Comparison of ENCODE assay signal across 32 cellular contexts in the genomic region with DNA sequence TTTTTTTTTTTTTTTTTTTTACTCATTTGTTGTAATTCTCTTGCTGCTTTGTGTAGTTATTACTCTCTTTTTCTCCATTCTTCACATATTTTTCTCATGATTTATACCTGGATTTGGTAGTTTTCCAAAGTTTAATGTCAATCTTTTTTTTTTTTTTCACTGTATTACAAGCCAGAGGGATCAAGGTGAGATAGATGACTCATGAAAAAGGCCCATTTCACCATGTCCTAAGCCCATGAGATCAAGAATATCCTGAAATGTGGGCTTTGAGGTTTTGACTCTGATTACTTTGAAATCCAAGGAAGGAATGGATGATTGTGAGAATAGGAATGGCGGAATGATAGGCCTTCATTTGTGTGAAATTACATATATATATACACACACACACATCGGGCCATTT. TPM values are rescaled to one million over a fixed set of nuclear protein-coding genes. Genes with fewer than 3 reads are reported as not detected.
DNase-seq lines count a peak whose midpoint lies in the region; ATAC-seq, FAIRE-seq and TF ChIP-seq lines count a peak whose summit lies in the region.
"Had no signal": no experiment of that assay in that cellular context is flagged by ENCODE, and none has a peak within 500 bp of the region (broad histone marks: within the 10 kb centered on the region; RNA-seq: fewer than 3 reads in every experiment).

No MANE protein-coding gene starts in this region.

- H3K79me1 ChIP-seq in H9 (ENCODE audit: insufficient read depth, low read depth, low read length, poor library complexity, severe bottlenecking): no peaks in the 10 kb centered on the region

- H3K4me3 Mint-ChIP-seq in H9: no peak overlapping the region
- H3K4me3 Mint-ChIP-seq: activated CD4-positive, alpha-beta memory T cell treated with anti-CD3 and anti-CD28 coated beads for 36 hours; activated naive CD8-positive, alpha-beta T cell treated with anti-CD3 and anti-CD28 coated beads for 36 hours; naive B cell; stimulated activated memory B cell treated with anti-CD40 and anti-IgM and Interleukin-4, amounts not matched to agents 10 μg/mL and 1 μg/mL and 100 μg/mL, for 72 hours had no signal

- H2BK12ac ChIP-seq in H9 (ENCODE audit: insufficient read length, low read depth, low read length): peak overlapping the region; percentile 70

- H3K9ac ChIP-seq in H9 (ENCODE audit: extremely low read depth, insufficient read length, low read length) (no peak overlapping the region), K562 (ENCODE audit: insufficient read depth in 1 of 2, low read depth in 2 of 2, low read length in 2 of 2) (no peak overlapping the region)

- POLR2A ChIA-PET in K562 (lab: Yijun Ruan, JAX): no interaction called here

- H3K4ac ChIP-seq in H9 (ENCODE audit: low read depth, low read length): no peak overlapping the region

- peak overlapping the region in 1 of 3 experiments; percentile 74; a peak in 1 of 7 replicates for H3K27ac Mint-ChIP-seq in H9
- H3K27ac Mint-ChIP-seq: activated CD4-positive, alpha-beta memory T cell treated with anti-CD3 and anti-CD28 coated beads for 36 hours; activated naive CD8-positive, alpha-beta T cell treated with anti-CD3 and anti-CD28 coated beads for 36 hours; stimulated activated memory B cell treated with anti-CD40 and anti-IgM and Interleukin-4, amounts not matched to agents 10 μg/mL and 1 μg/mL and 100 μg/mL, for 72 hours had no signal

- H3K36me3 ChIP-seq in K562 (ENCODE audit: control insufficient read depth, insufficient read depth, low read length) (peaks cover 37% of the 10 kb centered on the region), mucosa of descending colon (ENCODE audit: low read depth) (no peaks in the 10 kb centered on the region), testis (ENCODE audit: low read depth, missing control alignments) (no peaks in the 10 kb centered on the region)
- H3K36me3 ChIP-seq: prostate gland had no signal

- no peak overlapping the region for H2BK120ac ChIP-seq in H9 (ENCODE audit: low read depth, low read length, poor library complexity, severe bottlenecking)

- no peak for FAIRE-seq in K562 (lab: Jason Lieb, UNC)
- FAIRE-seq: astrocyte, GM18507 had no signal

- BruUV-seq in K562 (replicated peaks; lab: Mats Ljungman, UMichigan): no TSS peak

- H3K4me1 Mint-ChIP-seq in H9: no peaks in the 10 kb centered on the region

- CTCF ChIA-PET in K562 (lab: Yijun Ruan, JAX; ENCODE audit: low intra/inter-chr PET ratio): no interaction called here

- H3K36me3 Mint-ChIP-seq in H9 (ENCODE audit: insufficient read depth in 1 of 3, low read depth in 3 of 3): peaks cover 0 to 12% (median 12%) of the 10 kb centered on the region in 3 experiments; a peak in 4 of 7 replicates

- H4K20me1 ChIP-seq in H9 (ENCODE audit: control insufficient read depth, insufficient read depth, insufficient read length): no peaks in the 10 kb centered on the region
- H4K20me1 ChIP-seq in K562 (replicated peaks; ENCODE audit: control insufficient read depth, insufficient read depth, low read length): no peaks in the 10 kb centered on the region

- H3K9me3 ChIP-seq in H9 (ENCODE audit: control insufficient read depth, low read depth, low read length): no peaks in the 10 kb centered on the region
- H3K9me3 ChIP-seq in K562 (replicated peaks; ENCODE audit: control insufficient read depth, insufficient read depth, low read depth, low read length): no peaks in the 10 kb centered on the region
- no peaks in the 10 kb centered on the region for H3K9me3 ChIP-seq in mucosa of descending colon
- no peaks in the 10 kb centered on the region for H3K9me3 ChIP-seq in testis
- H3K9me3 ChIP-seq: gastroesophageal sphincter, left lung, neutrophil, prostate gland, sigmoid colon, suprapubic skin, vagina had no signal

- H3K9me3 Mint-ChIP-seq in H9: no peaks in the 10 kb centered on the region
- H3K9me3 Mint-ChIP-seq: activated CD4-positive, alpha-beta memory T cell treated with anti-CD3 and anti-CD28 coated beads for 36 hours; activated naive CD8-positive, alpha-beta T cell treated with anti-CD3 and anti-CD28 coated beads for 36 hours; naive B cell; stimulated activated memory B cell treated with anti-CD40 and anti-IgM and Interleukin-4, amounts not matched to agents 10 μg/mL and 1 μg/mL and 100 μg/mL, for 72 hours had no signal

- ATAC-seq in K562 (no peak), mucosa of descending colon (no peak), HG03565 (IDR thresholded peaks at IDR 0.05; ENCODE audit: unreplicated experiment) (no peak)
- ATAC-seq: gastroesophageal sphincter; left lung; stimulated activated memory B cell treated with anti-CD40 and anti-IgM and Interleukin-4, amounts not matched to agents 10 μg/mL and 1 μg/mL and 100 μg/mL, for 72 hours had no signal

- no peak overlapping the region for H4K91ac ChIP-seq in H9 (ENCODE audit: insufficient read length, low read depth, low read length)

- H3K9me1 ChIP-seq in K562 (ENCODE audit: control insufficient read depth, insufficient read depth, low read length): no peaks in the 10 kb centered on the region

- no peak overlapping the region for H4K5ac ChIP-seq in H9 (ENCODE audit: insufficient read length, low read depth, low read length)

- no peak for TF ChIP-seq POLR2A in K562 (conservative IDR thresholded peaks at IDR 0.05)
- TF ChIP-seq POLR2A in testis (IDR thresholded peaks at IDR 0.05): no peak

- H2BK20ac ChIP-seq in H9 (ENCODE audit: low read depth, low read length, poor library complexity, severe bottlenecking): no peak overlapping the region

- no peak overlapping the region for H3K56ac ChIP-seq in H9 (ENCODE audit: insufficient read length, low read depth, low read length)

- TF ChIP-seq CTCF in H9 (conservative IDR thresholded peaks at IDR 0.05): no peak
- TF ChIP-seq CTCF in K562 (IDR thresholded peaks at IDR 0.05 in 2 of 3, conservative IDR thresholded peaks at IDR 0.05 in 1 of 3; ENCODE audit: insufficient read depth in 2 of 3, low read depth in 1 of 3, low read length in 3 of 3): no peak
- no peak for TF ChIP-seq CTCF in mucosa of descending colon (IDR thresholded peaks at IDR 0.05)
- no peak for TF ChIP-seq CTCF in testis (IDR thresholded peaks at IDR 0.05)

- H3K18ac ChIP-seq in H9 (ENCODE audit: insufficient read length, low read depth, low read length): no peak overlapping the region

- no peak overlapping the region for H2BK15ac ChIP-seq in H9 (ENCODE audit: low read depth, low read length)

- H4K8ac ChIP-seq in H9 (replicated peaks; ENCODE audit: insufficient read length, low read depth, low read length): no peak overlapping the region

- in situ Hi-C loops in K562 (cut with MboI): loop anchor here (10.0 kb wide), 1 partner anchor 566 kb away; a partner anchor contains a TSS

- H3K79me2 ChIP-seq in H9 (ENCODE audit: insufficient read depth, low read length) (no peaks in the 10 kb centered on the region), K562 (ENCODE audit: control insufficient read depth, insufficient read depth, low read length) (no peaks in the 10 kb centered on the region)

- TF ChIP-seq RAD21 in Ishikawa (IDR thresholded peaks at IDR 0.05; ENCODE audit: low read depth) (no peak), K562 (CRISPR knock-in tag; conservative IDR thresholded peaks at IDR 0.05 in 1 of 2, IDR thresholded peaks at IDR 0.05 in 1 of 2) (no peak)

- H3K27me3 ChIP-seq in H9 (ENCODE audit: insufficient read depth, low read length) (no peaks in the 10 kb centered on the region), K562 (ENCODE audit: control insufficient read depth in 2 of 2, insufficient read depth in 2 of 2, low read length in 2 of 2) (no peaks in the 10 kb centered on the region), testis (no peaks in the 10 kb centered on the region)
- H3K27me3 ChIP-seq: gastroesophageal sphincter, hepatocyte, left lung, neutrophil, sigmoid colon, suprapubic skin, vagina had no signal

- no peak overlapping the region for H3K4me3 ChIP-seq in K562
- no peak overlapping the region for H3K4me3 ChIP-seq in mucosa of descending colon
- no peak overlapping the region for H3K4me3 ChIP-seq in testis
- H3K4me3 ChIP-seq: gastroesophageal sphincter, hepatocyte, left lung, prostate gland, sigmoid colon, suprapubic skin, vagina had no signal

- no peak overlapping the region for H3T11ph ChIP-seq in H9 (ENCODE audit: low read length)

- no peak overlapping the region for H3K4me2 ChIP-seq in H9 (ENCODE audit: insufficient read depth, insufficient read length, low read length)
- H3K4me2 ChIP-seq in K562 (ENCODE audit: insufficient read depth, low read length): no peak overlapping the region
- H3K4me2 ChIP-seq: hepatocyte had no signal

- no peak overlapping the region for H3K14ac ChIP-seq in H9 (ENCODE audit: insufficient read depth, low read length)

- H3K4me1 ChIP-seq in H9 (ENCODE audit: insufficient read depth, low read length): no peaks in the 10 kb centered on the region
- peaks cover 0 to 5% of the 10 kb centered on the region in 2 experiments; a peak in 2 of 5 replicates for H3K4me1 ChIP-seq in K562 (replicated peaks in 1 of 2; ENCODE audit: control insufficient read depth in 2 of 2, insufficient read depth in 2 of 2, low read length in 2 of 2)
- H3K4me1 ChIP-seq in mucosa of descending colon (ENCODE audit: low read depth): no peaks in the 10 kb centered on the region
- no peaks in the 10 kb centered on the region for H3K4me1 ChIP-seq in testis
- H3K4me1 ChIP-seq: left lung, prostate gland, sigmoid colon, suprapubic skin had no signal

- H2AFZ ChIP-seq in H9 (ENCODE audit: low read length): no peak overlapping the region
- no peak overlapping the region for H2AFZ ChIP-seq in K562 (ENCODE audit: low read depth, low read length)
- H2AFZ ChIP-seq: hepatocyte had no signal

- no peak overlapping the region for H3K23ac ChIP-seq in H9 (ENCODE audit: insufficient read length, low read depth, low read length)

- no peaks in the 10 kb centered on the region for H3K23me2 ChIP-seq in H9 (ENCODE audit: insufficient read length, low read depth, low read length, poor library complexity, severe bottlenecking)

- H3K27ac ChIP-seq in H9 (ENCODE audit: insufficient read length, low read depth, low read length) (no peak overlapping the region), K562 (ENCODE audit: extremely low read depth, low read depth, low read length) (no peak overlapping the region), testis (no peak overlapping the region)
- H3K27ac ChIP-seq: C4-2B, gastroesophageal sphincter, hepatocyte, left lung, neutrophil, prostate gland, sigmoid colon, suprapubic skin, vagina had no signal

- H2BK5ac ChIP-seq in H9 (ENCODE audit: insufficient read length, low read length): no peak overlapping the region

- no peaks in the 10 kb centered on the region for H3K27me3 Mint-ChIP-seq in H9 (ENCODE audit: low read depth)
- H3K27me3 Mint-ChIP-seq: activated CD4-positive, alpha-beta memory T cell treated with anti-CD3 and anti-CD28 coated beads for 36 hours; activated naive CD8-positive, alpha-beta T cell treated with anti-CD3 and anti-CD28 coated beads for 36 hours; naive B cell; stimulated activated memory B cell treated with anti-CD40 and anti-IgM and Interleukin-4, amounts not matched to agents 10 μg/mL and 1 μg/mL and 100 μg/mL, for 72 hours had no signal

- DNase-seq in H9: no peak
- no peak for DNase-seq in K562 (ENCODE audit: extremely low read depth in 1 of 4, low spot score in 3 of 4)
- peak; percentile 40 for DNase-seq in kidney tubule cell (ENCODE audit: low spot score)
- DNase-seq in activated CD4-positive, alpha-beta T cell treated with anti-CD3 and anti-CD28 coated beads, Interleukin-2, amount 50 U/mL, for 1 hour: no peak
- DNase-seq in mucosa of descending colon: no peak
- DNase-seq in testis: no peak
- DNase-seq: activated CD4-positive, alpha-beta memory T cell treated with anti-CD3 and anti-CD28 coated beads for 36 hours; activated CD4-positive, CD25-positive, alpha-beta regulatory T cell; activated effector memory CD4-positive, alpha-beta T cell treated with Interleukin-2 at 50 U/mL for 16 hours; activated naive CD8-positive, alpha-beta T cell treated with anti-CD3 and anti-CD28 coated beads for 36 hours; dermis blood vessel endothelial cell; DND-41; left lung; naive B cell; NCI-H1436 treated with DMSO at 0.1 percent for 48 hours; NCI-H446 treated with DMSO at 0.1 percent for 48 hours; SIG-M5; sigmoid colon; stimulated activated CD4-positive, alpha-beta T cell treated with anti-CD3 and anti-CD28 coated beads, Interleukin-4, amount 100 ng/mL, for 4 hours; SW 1271 had no signal

- no peak overlapping the region for H2AK5ac ChIP-seq in H9 (ENCODE audit: insufficient read length, low read length)

- no CpG with 5 or more reads among the region's 2 CpGs for WGBS in H9 (ENCODE audit: extremely low coverage, insufficient read length, low lambda C conversion rate)
- 97% methylated on average over 2 of the region's 2 CpGs for WGBS in K562 (ENCODE audit: insufficient coverage, low coverage, missing lambda C conversion rate)
- WGBS in testis, 2 donors: 85 to 91% methylated on average over 2 of the region's 2 CpGs

- TF ChIP-seq EP300 in Ishikawa (IDR thresholded peaks at IDR 0.05; ENCODE audit: borderline replicate concordance) (peak; percentile 24; the same call in 1 of the 2 replicates), K562 (IDR thresholded peaks at IDR 0.05; ENCODE audit: low read length) (no peak)

- intact Hi-C loops in K562 (cut with micrococcal nuclease) (loop anchor here (5.0 kb wide), 1 partner anchor 574 kb away; no protein-coding TSS in a partner anchor), mucosa of descending colon (cut with DNase I, micrococcal nuclease) (no loop called here), testis (cut with DNase I; ENCODE audit: low total_unique reads) (no loop called here)

RNA-seq across cellular contexts. Expression of a gene that starts 31.1 kb away (rescaled TPM):
- total RNA-seq in H9 (2021): 58.0 and 58.3 TPM in 2 replicates
- total RNA-seq in K562 (2011; cell fraction: chromatin; rRNA removed; ENCODE audit: low replicate concordance): 31.5 and 80.4 TPM in 2 replicates
- 20.5 and 28.6 TPM in 2 replicates for total RNA-seq in K562 (2011; cell fraction: nucleolus; rRNA removed)
- 35.2 and 42.7 TPM in 2 replicates for total RNA-seq in K562 (2011; cell fraction: nucleoplasm; rRNA removed)
- total RNA-seq in K562 (2014; rRNA removed): 43.2 and 49.0 TPM in 2 replicates
- 75.9 and 91.9 TPM in 2 replicates for total RNA-seq in K562 (2014; rRNA removed; fragmentation: Illumina TruSeq; extraction: Trizol)
- total RNA-seq in K562 (2015; rRNA removed; fragmentation: Illumina TruSeq; extraction: Trizol): 58.9 and 64.7 TPM in 2 replicates
- 59.5 and 61.8 TPM in 2 replicates for total RNA-seq in K562 (2021)
- 113 and 119 TPM in 2 replicates for polyA plus RNA-seq in K562 (2011; rRNA removed)
- 37.4 and 69.9 TPM in 2 replicates for polyA plus RNA-seq in K562 (2011; cell fraction: cytosol; rRNA removed)
- 30.8 and 48.8 TPM in 2 replicates for polyA plus RNA-seq in K562 (2011; cell fraction: nucleus; rRNA removed)
- 62.0 and 83.0 TPM in 2 replicates for polyA plus RNA-seq in K562 (2012)
- 81.8 and 94.3 TPM in 2 replicates for polyA plus RNA-seq in K562 (2014; fragmentation: Illumina TruSeq; extraction: Trizol)
- polyA plus RNA-seq in K562 (2014; fragmentation: Nextera tagmentation; extraction: Ambion mirVana): 100 to 1,000 TPM; 109 TPM
- 60.7 and 63.1 TPM in 2 replicates for polyA plus RNA-seq in K562 (2014; rRNA removed)
- 90.9 and 117 TPM in 2 replicates for polyA minus RNA-seq in K562 (2011; rRNA and poly(A)+ RNA removed)
- polyA minus RNA-seq in K562 (2011; cell fraction: cytosol; rRNA and poly(A)+ RNA removed): 20.3 and 22.8 TPM in 2 replicates
- 57.8 and 99.0 TPM in 2 replicates for polyA minus RNA-seq in K562 (2011; cell fraction: nucleus; rRNA and poly(A)+ RNA removed)
- total RNA-seq in mucosa of descending colon: 100 to 1,000 TPM; 115 to 163 (median 150) TPM
- 100 to 1,000 TPM; 154 to 155 TPM for total RNA-seq in testis
- 36.8 TPM for polyA plus RNA-seq in testis (ENCODE audit: insufficient read depth, low read depth, low replicate concordance)
